Comparison of ENCODE assay signal across 8 cellular contexts in the genomic region with DNA sequence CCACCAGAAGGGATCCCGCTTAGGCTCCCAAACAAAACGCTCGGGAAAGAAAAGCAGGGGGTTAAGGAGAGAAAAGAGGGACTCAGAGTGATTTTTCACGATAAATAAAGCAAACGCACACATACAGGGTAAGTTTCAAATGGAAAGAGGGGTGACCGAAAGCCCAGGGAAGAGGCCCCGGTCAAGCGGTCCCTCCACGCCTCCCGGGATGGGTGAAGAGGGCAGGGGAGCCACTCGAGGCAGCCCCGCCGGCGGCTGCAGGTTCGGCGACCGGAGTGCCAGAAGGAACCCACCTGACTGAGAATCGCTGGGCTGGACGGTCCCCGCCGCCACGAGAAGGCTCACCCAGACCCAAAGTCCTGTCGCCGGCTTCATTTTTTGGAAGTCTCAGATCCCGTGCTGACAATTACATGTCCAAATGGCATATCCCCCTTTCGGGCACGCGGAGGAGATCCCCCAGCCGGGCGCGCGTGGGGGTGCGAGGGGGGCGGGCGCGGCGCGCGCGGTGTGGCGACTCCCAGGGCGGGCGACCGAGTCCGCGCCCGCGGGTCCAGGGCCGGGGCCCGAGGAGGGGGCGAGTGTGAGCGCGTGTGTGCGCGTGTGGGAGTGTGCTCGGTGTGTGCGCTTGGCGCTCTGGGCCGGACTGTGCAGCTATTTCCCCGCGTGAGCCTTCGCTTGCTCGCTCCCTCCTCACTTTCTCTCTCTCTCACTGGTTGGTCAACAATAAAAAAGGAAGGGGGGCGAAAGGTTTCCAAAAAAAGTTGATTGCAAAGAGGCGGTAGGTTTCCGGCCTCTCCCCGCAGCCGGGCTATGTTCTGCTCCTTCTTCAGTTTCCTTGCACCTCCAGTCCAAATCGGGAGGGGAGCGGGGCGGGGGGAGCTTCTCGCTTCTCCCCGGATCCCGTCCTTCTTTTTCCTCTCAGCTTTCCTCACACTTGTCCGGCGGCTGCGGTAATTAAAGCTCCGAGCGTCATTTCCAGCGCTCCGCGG. TPM values are rescaled to one million over a fixed set of nuclear protein-coding genes. Genes with fewer than 3 reads are reported as not detected.
A peak's percentile ranks its signal among the peaks of the same experiment; 100 is the strongest.
DNase-seq lines count a peak whose midpoint lies in the region; ATAC-seq and TF ChIP-seq lines count a peak whose summit lies in the region.

A gene (minus strand): TSS at position 647 of the 989 bp plus-strand sequence. CDS start 272 bp downstream, at position 375.

- no peak for TF ChIP-seq CTCF in fibroblast of mammary gland (conservative IDR thresholded peaks at IDR 0.05; ENCODE audit: control insufficient read depth, insufficient read depth, low read depth, low read length)
- no peak for TF ChIP-seq CTCF in nephron progenitor cell (IDR thresholded peaks at IDR 0.05)

- no peak within 1 kb of the TSS for H3K27ac Mint-ChIP-seq in nephron progenitor cell

- no peaks in the 10 kb centered on the region for H3K36me3 Mint-ChIP-seq in nephron progenitor cell (ENCODE audit: low read depth)

- peak within 1 kb of the TSS; percentile 86 for H3K4me3 Mint-ChIP-seq in nephron progenitor cell

- H3K9me3 Mint-ChIP-seq in nephron progenitor cell = no peaks in the 10 kb centered on the region

- H3K27me3 Mint-ChIP-seq in nephron progenitor cell (ENCODE audit: low read depth, poor library complexity) = peaks cover 97% of the 10 kb centered on the region

- H3K4me1 ChIP-seq in SJCRH30 = 0 out of 2 replicates have a peak, but pooled peaks cover 2% of the 10 kb centered on the region

- no peak within 1 kb of the TSS for H3K27ac ChIP-seq in SJCRH30

- no peaks in the 10 kb centered on the region for H3K36me3 ChIP-seq in SJCRH30

- H3K4me3 ChIP-seq in SJCRH30 (peak within 1 kb of the TSS; percentile 63), fibroblast of mammary gland (ENCODE audit: control insufficient read depth, low read depth, low read length) (peak within 1 kb of the TSS; percentile 39)

- DNase-seq in NCI-H1417 (lab: John Stamatoyannopoulos, UW) = peak in 2 of 3 experiments; percentile 39 to 66
- DNase-seq in NCI-H1417 treated with DMSO at 0.1 percent for 48 hours (lab: John Stamatoyannopoulos, UW) = no peak
- DNase-seq in SJCRH30 = peak; percentile 3 to 31
- no peak for DNase-seq in fibroblast of mammary gland (ENCODE audit: low read depth)
- DNase-seq in nephron progenitor cell = peak; percentile 43
- DNase-seq in NCI-H2029 treated with DMSO at 0.1 percent for 48 hours (lab: John Stamatoyannopoulos, UW) = no peak

- H3K27me3 ChIP-seq in SJCRH30 = no peaks in the 10 kb centered on the region; the same call in 1 of the 2 replicates

- ATAC-seq in HG03196 (IDR thresholded peaks at IDR 0.05; ENCODE audit: unreplicated experiment) (no peak), GM21367 (IDR thresholded peaks at IDR 0.05; ENCODE audit: unreplicated experiment) (no peak)

- H3K4me1 Mint-ChIP-seq in nephron progenitor cell = peaks cover 19% of the 10 kb centered on the region

- H3K9me3 ChIP-seq in SJCRH30 (replicated peaks) = no peaks in the 10 kb centered on the region

RNA-seq across cellular contexts. Expression of the gene that starts here (rescaled TPM):
- total RNA-seq in SJCRH30 (2014; rRNA removed; shearing (Covaris generic)) = 0.73 and 3.0 TPM in 2 replicates

Comparison
In these comparisons a context has a peak if more than half of its experiments do, and no peak if none do; other contexts are left out.
1. DNase-seq: peak in NCI-H1417 (2 of 3), SJCRH30 (2 of 2) and nephron progenitor cell (single experiment); none in NCI-H1417 treated with DMSO at 0.1 percent for 48 hours (single experiment), fibroblast of mammary gland (single experiment) and NCI-H2029 treated with DMSO at 0.1 percent for 48 hours (single experiment).